8 cellular contexts compared by ENCODE assay signal in the genomic region with DNA sequence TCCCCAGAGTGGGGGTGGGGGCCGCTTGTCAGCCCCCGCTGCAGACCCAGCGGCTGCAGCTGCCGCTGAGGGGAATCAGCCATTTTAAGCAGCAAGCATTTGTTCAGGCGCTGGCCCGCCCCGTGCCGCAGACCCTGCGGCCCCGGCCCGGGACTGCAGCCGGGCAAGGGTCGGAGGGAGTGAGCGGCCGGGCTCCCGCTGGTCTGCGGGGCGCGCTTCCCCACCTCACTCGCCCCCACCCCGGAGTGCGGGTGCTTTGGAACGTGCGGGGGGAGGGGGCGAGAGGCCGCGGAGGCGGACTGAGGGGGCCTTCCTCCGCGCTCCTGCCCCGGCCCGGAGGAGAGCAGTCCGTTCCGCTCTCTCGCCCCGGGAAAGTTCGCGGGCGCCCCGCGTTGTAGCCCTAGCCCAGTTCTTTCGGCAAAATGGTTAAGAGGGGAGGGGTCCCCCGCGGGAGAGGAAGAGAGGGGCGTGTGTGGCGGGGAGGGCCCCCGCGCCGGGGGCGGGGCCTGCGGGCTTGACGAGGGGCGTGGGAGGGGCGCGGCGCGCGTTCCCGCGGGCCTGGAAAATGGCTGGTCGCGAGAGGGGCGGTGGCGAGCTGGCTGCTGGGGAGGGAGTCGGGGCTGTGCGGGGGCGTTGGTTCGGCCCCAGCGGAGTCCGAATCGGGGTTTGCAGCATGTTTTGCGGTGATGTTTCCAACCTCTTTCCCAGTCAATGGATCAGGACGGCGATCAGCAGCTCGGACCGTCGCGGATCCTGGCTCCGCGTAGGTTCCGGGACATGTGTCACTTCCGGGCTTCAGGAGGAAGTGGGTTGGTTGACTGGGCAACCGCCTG. TPM values are rescaled to one million over a fixed set of nuclear protein-coding genes. Genes with fewer than 3 reads are reported as not detected.
DNase-seq lines count a peak whose midpoint lies in the region; ATAC-seq and TF ChIP-seq lines count a peak whose summit lies in the region.

No MANE protein-coding gene starts in this region.

- no peaks in the 10 kb centered on the region for H3K9me3 ChIP-seq in NT2/D1 (ENCODE audit: insufficient read depth, low read length)

- DNase-seq in Calu3, result peak; percentile 79
- DNase-seq in HPDE6-E6E7 (ENCODE audit: extremely low spot score), result peak; percentile 83
- peak; percentile 68 for DNase-seq in NT2/D1 (ENCODE audit: low read depth, low spot score)
- DNase-seq in activated T-cell treated with anti-CD3 and anti-CD28 coated beads for 24 hours (ENCODE audit: low read depth), result peak; percentile 83
- peak; percentile 70 for DNase-seq in epidermal melanocyte (ENCODE audit: insufficient read length, low spot score)
- peak; percentile 79 for DNase-seq in middle frontal gyrus (ENCODE audit: extremely low spot score, low spot score)
- DNase-seq in stimulated activated CD8-positive, alpha-beta memory T cell treated with anti-CD3 and anti-CD28 coated beads, Interleukin-2, amount 100 ng/mL, for 1 hour (ENCODE audit: low read depth in 2 of 2), result peak; percentile 78 to 80

- no peaks in the 10 kb centered on the region for H3K4me1 Mint-ChIP-seq in Calu3 (ENCODE audit: low read depth, unreplicated experiment)

- peak; percentile 5 for ATAC-seq in GM19468 (IDR thresholded peaks at IDR 0.05; ENCODE audit: extremely low read depth, unreplicated experiment)

- TF ChIP-seq CTCF in Calu3 (IDR thresholded peaks at IDR 0.05; ENCODE audit: unreplicated experiment), result no peak

- H3K36me3 Mint-ChIP-seq in Calu3 (ENCODE audit: insufficient read depth, unreplicated experiment), result peaks cover 34% of the 10 kb centered on the region

- intact Hi-C loops in Calu3 (cut with micrococcal nuclease; ENCODE audit: unreplicated experiment), result loop anchor here (5.0 kb wide), 1 partner anchor 132 kb away; no protein-coding TSS in a partner anchor

- peak overlapping the region; percentile 90 for H3K4me3 Mint-ChIP-seq in Calu3 (ENCODE audit: low read depth, unreplicated experiment)

- CTCF ChIA-PET in Calu3 (lab: Charles Lee), result interaction anchor here (0.9 kb wide), 1 partner anchor 36 kb away, joined by 3 read pairs; no protein-coding TSS in a partner anchor

- peak overlapping the region; percentile 80 for H3K9ac ChIP-seq in NT2/D1 (ENCODE audit: insufficient read length, low read depth)

- no peaks in the 10 kb centered on the region for H3K4me1 ChIP-seq in NT2/D1 (ENCODE audit: insufficient read depth, insufficient read length)

- peaks cover 5% of the 10 kb centered on the region for H3K36me3 ChIP-seq in NT2/D1 (ENCODE audit: insufficient read depth, insufficient read length, low read length)

- no peaks in the 10 kb centered on the region for H3K27me3 Mint-ChIP-seq in Calu3 (ENCODE audit: unreplicated experiment)

- peak overlapping the region; percentile 77 for H3K27ac Mint-ChIP-seq in Calu3 (ENCODE audit: unreplicated experiment)

- BruUV-seq in Calu3 (replicated peaks; lab: Mats Ljungman, UMichigan), result no TSS peak

- no peaks in the 10 kb centered on the region for H3K9me3 Mint-ChIP-seq in Calu3 (ENCODE audit: low read depth, unreplicated experiment)

- H3K4me3 ChIP-seq in NT2/D1 (ENCODE audit: insufficient read length, low read depth), result peak overlapping the region; percentile 82

- no peaks in the 10 kb centered on the region for H3K27me3 ChIP-seq in NT2/D1 (ENCODE audit: insufficient read depth, insufficient read length)

RNA-seq across cellular contexts. Expression of a gene that starts 0.9 kb away (rescaled TPM):
- total RNA-seq in Calu3 (2022), result 12.1 and 16.1 TPM in 2 replicates

Comparison
In these comparisons a context has a peak if more than half of its experiments do, and no peak if none do; other contexts are left out.
1. Peak in every context shown above with its lines: DNase-seq, ATAC-seq and H3K4me3 ChIP-seq.